8 cellular contexts compared by ENCODE assay signal in the genomic region with DNA sequence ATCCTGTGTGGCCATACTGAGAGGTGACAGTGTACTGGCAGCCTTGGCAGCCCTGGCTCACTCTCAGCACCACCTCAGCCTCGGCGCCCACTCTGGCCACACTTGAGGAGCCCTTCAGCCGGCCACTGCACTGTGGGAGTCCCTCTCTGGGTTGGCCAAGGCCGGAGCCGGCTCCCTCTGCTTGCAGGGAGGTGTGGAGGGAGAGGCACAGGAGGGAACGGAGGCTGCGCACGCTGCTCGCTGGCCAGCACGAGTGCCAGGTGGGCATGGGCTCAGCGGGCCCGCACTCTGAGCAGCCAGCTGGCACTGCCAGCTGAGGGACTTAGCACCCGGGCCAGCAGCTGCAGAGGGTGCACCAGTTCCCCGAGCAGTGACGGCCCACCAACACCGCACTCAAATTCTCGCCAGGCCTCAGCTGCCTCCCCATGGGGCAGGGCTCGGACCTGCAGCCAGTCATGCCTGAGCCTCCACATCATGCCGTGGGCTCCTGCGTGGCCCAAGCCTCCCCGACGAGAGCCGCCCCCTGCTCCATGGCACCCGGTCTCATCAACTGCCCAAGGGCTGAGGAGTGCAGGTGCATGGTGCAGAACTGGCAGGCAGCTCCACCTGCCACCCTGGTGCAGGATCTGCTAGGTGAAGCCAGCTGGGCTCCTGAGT.
"Had no signal": no experiment of that assay in that cellular context is flagged by ENCODE, and none has a peak within 500 bp of the region (broad histone marks: within the 10 kb centered on the region; RNA-seq: fewer than 3 reads in every experiment).

No MANE protein-coding gene starts in this region.

- H3K4me3 ChIP-seq: GM23338, HAP-1 had no signal

- H3K4me2 ChIP-seq: GM23338 had no signal

- H3K27ac Mint-ChIP-seq: GM23338, HFFc6, IgD-negative memory B cell had no signal

- ATAC-seq: GM23338, HCT116, HepG2 had no signal

- H3K36me3 ChIP-seq: HAP-1 had no signal

- H3K36me3 Mint-ChIP-seq: IgD-negative memory B cell had no signal

- H3K27ac ChIP-seq: HL-60 had no signal

- H2AFZ ChIP-seq: GM23338 had no signal

- DNase-seq: H7, HFFc6 had no signal

- H3K4me3 Mint-ChIP-seq: GM23338, HFFc6, IgD-negative memory B cell had no signal

- H3K4me1 Mint-ChIP-seq: GM23338, IgD-negative memory B cell had no signal
